ENCODE assay signal across 8 cellular contexts in the genomic region with DNA sequence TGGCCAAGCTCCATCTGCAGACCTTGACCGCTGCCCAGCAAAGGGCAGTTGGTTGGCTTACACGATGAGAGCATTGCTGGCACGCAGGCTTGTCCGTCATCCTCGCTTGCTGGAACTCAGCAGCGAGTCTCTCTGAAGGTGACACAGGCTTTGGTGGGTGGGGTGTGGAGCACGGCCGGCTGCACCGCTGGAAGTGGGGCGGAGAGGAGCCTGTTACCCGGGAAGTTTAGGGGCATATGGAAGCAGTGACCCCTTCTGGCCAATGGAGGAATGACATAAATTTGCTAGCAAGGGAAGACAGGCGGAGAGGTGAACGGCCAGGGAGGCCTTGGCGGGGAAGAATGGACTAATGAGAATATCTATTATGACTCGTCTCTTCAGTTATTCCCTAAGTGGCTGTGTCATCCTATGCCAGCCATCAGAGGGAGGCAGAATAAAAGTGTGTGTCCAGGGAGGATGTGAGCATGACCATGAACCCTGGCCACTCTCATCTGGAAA.
A peak's percentile ranks its signal among the peaks of the same experiment; 100 is the strongest.
DNase-seq lines count a peak whose midpoint lies in the region; ATAC-seq and TF ChIP-seq lines count a peak whose summit lies in the region.

No MANE protein-coding gene starts in this region.

- WGBS in prostate gland = 23% methylated on average over 15 of the region's 15 CpGs

- peaks cover 12% of the 10 kb centered on the region for H3K4me1 ChIP-seq in CD4-positive, CD25-positive, alpha-beta regulatory T cell (ENCODE audit: control insufficient read depth, insufficient read depth, low read length, poor library complexity, severe bottlenecking)
- H3K4me1 ChIP-seq in prostate gland (replicated peaks) = no peaks in the 10 kb centered on the region

- DNase-seq in CD4-positive, CD25-positive, alpha-beta regulatory T cell = peak; percentile 46 to 64 (median 59)
- peak; percentile 35 for DNase-seq in RKO (ENCODE audit: low spot score)
- peak; percentile 29 for DNase-seq in activated effector memory CD4-positive, alpha-beta T cell treated with Interleukin-2 at 50 U/mL for 16 hours
- peak; percentile 58 for DNase-seq in globus pallidus (ENCODE audit: low spot score)
- peak; percentile 67 for DNase-seq in prostate gland (ENCODE audit: low spot score)

- peaks cover 4% of the 10 kb centered on the region for H3K27me3 ChIP-seq in CD4-positive, CD25-positive, alpha-beta regulatory T cell (ENCODE audit: control insufficient read depth, insufficient read depth, low read length)
- no peaks in the 10 kb centered on the region for H3K27me3 ChIP-seq in prostate gland (replicated peaks; ENCODE audit: insufficient read depth)

- H3K4me3 Mint-ChIP-seq in CD4-positive, CD25-positive, alpha-beta regulatory T cell = peak overlapping the region in 1 of 4 donors; percentile 12

- H3K4me3 ChIP-seq in CD4-positive, CD25-positive, alpha-beta regulatory T cell (ENCODE audit: low read depth, low read length) = no peak overlapping the region
- H3K4me3 ChIP-seq in prostate gland = no peak overlapping the region

- H3K9me3 ChIP-seq in CD4-positive, CD25-positive, alpha-beta regulatory T cell (ENCODE audit: control insufficient read depth in 2 of 2, low read length in 2 of 2) = no peaks in the 10 kb centered on the region
- H3K9me3 ChIP-seq in prostate gland = no peaks in the 10 kb centered on the region

- peaks cover 5% of the 10 kb centered on the region for H3K27me3 Mint-ChIP-seq in CD4-positive, CD25-positive, alpha-beta regulatory T cell

- H3K27ac Mint-ChIP-seq in CD4-positive, CD25-positive, alpha-beta regulatory T cell = peak overlapping the region in 1 of 3 donors; percentile 62

- H3K4me1 Mint-ChIP-seq in CD4-positive, CD25-positive, alpha-beta regulatory T cell = peaks cover 0 to 14% (median 5%) of the 10 kb centered on the region in 4 donors

- TF ChIP-seq POLR2A in prostate gland (IDR thresholded peaks at IDR 0.05) = no peak

- H3K36me3 ChIP-seq in CD4-positive, CD25-positive, alpha-beta regulatory T cell (ENCODE audit: control insufficient read depth, insufficient read depth, low read length) = no peaks in the 10 kb centered on the region
- no peaks in the 10 kb centered on the region for H3K36me3 ChIP-seq in prostate gland

- H3K9me3 Mint-ChIP-seq in CD4-positive, CD25-positive, alpha-beta regulatory T cell = peaks cover 0 to 7% (median 0%) of the 10 kb centered on the region in 7 donors

- H3K36me3 Mint-ChIP-seq in CD4-positive, CD25-positive, alpha-beta regulatory T cell = peaks cover 3% of the 10 kb centered on the region

- peak; percentile 25 to 85 (median 83) for TF ChIP-seq CTCF in prostate gland (IDR thresholded peaks at IDR 0.05)

- H3K27ac ChIP-seq in CD4-positive, CD25-positive, alpha-beta regulatory T cell (ENCODE audit: insufficient read depth, low read length, poor library complexity, severe bottlenecking) = no peak overlapping the region
- no peak overlapping the region for H3K27ac ChIP-seq in prostate gland

- ATAC-seq in CD4-positive, CD25-positive, alpha-beta regulatory T cell (ENCODE audit: low read depth in 2 of 2) = peak; percentile 43 to 53
- ATAC-seq in HG03159 (IDR thresholded peaks at IDR 0.05; ENCODE audit: unreplicated experiment) = peak; percentile 51
- no peak for ATAC-seq in HG02798 (IDR thresholded peaks at IDR 0.05; ENCODE audit: poor library complexity, unreplicated experiment)
- ATAC-seq in GM18511 (IDR thresholded peaks at IDR 0.05; ENCODE audit: unreplicated experiment) = no peak

- intact Hi-C loops in prostate gland (cut with DNase I) = no loop called here

Comparison
In these comparisons a context has a peak if more than half of its experiments do, and no peak if none do; other contexts are left out.
1. ATAC-seq: peak in CD4-positive, CD25-positive, alpha-beta regulatory T cell (2 of 2) and HG03159 (single experiment); none in HG02798 (single experiment) and GM18511 (single experiment).
2. Peak in every context shown above with its lines, with median percentiles within 50 percentile points of each other: DNase-seq.